In the genomic region with DNA sequence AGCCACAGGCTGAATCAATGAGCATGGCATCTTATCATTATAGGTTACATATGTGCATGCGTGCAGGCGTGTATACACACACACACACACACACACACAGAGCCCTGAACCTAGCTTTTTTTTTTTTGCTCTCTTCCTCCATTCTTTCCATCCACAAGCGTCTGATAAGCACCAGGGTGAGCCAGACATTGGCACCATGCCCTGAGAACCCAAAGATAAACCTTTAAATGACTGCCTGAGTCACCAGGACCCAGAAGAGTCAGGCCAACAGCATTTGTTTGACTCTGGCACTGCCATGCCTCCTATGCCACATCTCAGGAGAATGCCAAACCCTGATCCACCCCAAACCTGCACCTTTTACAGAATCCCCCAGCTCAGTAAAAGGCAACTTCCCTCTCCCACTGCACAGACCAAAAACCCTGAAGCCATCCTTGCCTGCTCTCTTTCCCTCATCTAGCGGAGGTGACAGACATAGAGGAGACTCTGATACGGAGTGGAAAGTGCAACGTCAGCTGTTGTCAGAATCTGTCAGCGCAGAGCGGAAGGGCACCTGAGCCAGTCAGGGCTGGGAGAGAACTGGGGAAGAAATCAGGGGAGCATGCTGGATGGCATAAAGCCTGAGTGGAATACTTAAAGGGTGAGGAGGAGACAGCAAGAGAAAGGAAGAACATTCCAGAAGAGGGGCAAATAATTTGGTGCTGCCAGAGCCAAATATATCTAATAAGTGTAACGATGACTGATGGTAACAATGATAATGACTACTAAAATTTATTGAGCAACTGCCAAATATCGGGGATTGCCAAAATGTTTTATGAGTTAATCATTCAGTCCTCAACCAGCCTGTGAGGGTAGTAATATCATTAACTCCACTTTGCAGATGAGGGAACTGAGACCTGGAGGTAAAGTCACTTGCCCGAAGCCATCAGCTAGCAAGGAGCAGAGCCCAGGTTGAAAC, we compare ENCODE assay signal across 8 cellular contexts. TPM values are rescaled to one million over a fixed set of nuclear protein-coding genes. Genes with fewer than 3 reads are reported as not detected.
DNase-seq lines count a peak whose midpoint lies in the region; ATAC-seq, FAIRE-seq and TF ChIP-seq lines count a peak whose summit lies in the region.

No MANE protein-coding gene starts in this region.

- no peak for TF ChIP-seq POLR2A in HCT116 (IDR thresholded peaks at IDR 0.05; ENCODE audit: borderline replicate concordance, extremely low read depth, insufficient read depth, insufficient read length)

- TF ChIP-seq CTCF in HCT116 (IDR thresholded peaks at IDR 0.05 in 2 of 3, conservative IDR thresholded peaks at IDR 0.05 in 1 of 3; ENCODE audit: borderline replicate concordance in 1 of 3, insufficient read depth in 1 of 3, low read depth in 2 of 3, low read length in 2 of 3), result no peak
- TF ChIP-seq CTCF in bronchial epithelial cell (IDR thresholded peaks at IDR 0.05; ENCODE audit: insufficient read depth, low read length, severe bottlenecking), result no peak

- peak; percentile 26 for ATAC-seq in HCT116
- no peak for ATAC-seq in T-cell (replicated peaks in 1 of 4)
- no peak for ATAC-seq in HG03432 (IDR thresholded peaks at IDR 0.05; ENCODE audit: unreplicated experiment)

- no peak overlapping the region for H3K9ac ChIP-seq in HCT116 (ENCODE audit: low read length)

- H3K9me3 ChIP-seq in HCT116 (ENCODE audit: control insufficient read depth in 1 of 2, insufficient read depth in 1 of 2, low read depth in 1 of 2, low read length in 2 of 2) (no peaks in the 10 kb centered on the region), muscle layer of duodenum (ENCODE audit: control insufficient read depth in 1 of 2, low read length in 2 of 2) (no peaks in the 10 kb centered on the region)

- H4K20me1 ChIP-seq in HCT116 (ENCODE audit: insufficient read depth), result no peaks in the 10 kb centered on the region

- H3K4me1 Mint-ChIP-seq in T-cell, result peaks cover 68 to 80% (median 74%) of the 10 kb centered on the region in 3 donors

- H3K4me1 ChIP-seq in HCT116 (ENCODE audit: control insufficient read depth in 1 of 2, insufficient read depth in 2 of 2, low read length in 2 of 2) (peaks cover 25 to 54% of the 10 kb centered on the region in 2 experiments), muscle layer of duodenum (ENCODE audit: control insufficient read depth in 1 of 2, insufficient read depth in 2 of 2, low read length in 2 of 2) (peaks cover 5 to 17% of the 10 kb centered on the region in 2 donors)

- H3K27ac ChIP-seq in HCT116 (ENCODE audit: low read depth, low read length) (peak overlapping the region; percentile 10; the same call in 1 of the 2 replicates), muscle layer of duodenum (ENCODE audit: low read length) (peak overlapping the region; percentile 32)

- peak overlapping the region; percentile 91 to 92 for H3K27ac Mint-ChIP-seq in T-cell

- peaks cover 36% of the 10 kb centered on the region for H3K36me3 Mint-ChIP-seq in T-cell

- POLR2A ChIA-PET in HCT116 (lab: Charles Lee) (interaction anchor here (0.6 kb wide), 1 partner anchor 716 kb away, joined by 3 read pairs; no protein-coding TSS in a partner anchor), T-cell (lab: Charles Lee) (interaction anchor here (0.5 to 0.6 kb wide), 3 partner anchors 13 to 174 kb away, joined by 3 to 5 read pairs (median 3); no protein-coding TSS in a partner anchor)

- peak overlapping the region; percentile 92 for H3K4me2 ChIP-seq in HCT116 (ENCODE audit: low read length)

- 0 out of 4 replicates have a peak, but pooled peaks cover 0 to 3% of the 10 kb centered on the region in 2 experiments for H3K36me3 ChIP-seq in HCT116 (ENCODE audit: control insufficient read depth in 1 of 2, insufficient read depth in 2 of 2, low read length in 2 of 2)
- no peaks in the 10 kb centered on the region for H3K36me3 ChIP-seq in bronchial epithelial cell (ENCODE audit: control insufficient read depth, insufficient read depth, low read length)
- peaks cover 9 to 10% of the 10 kb centered on the region in 2 donors for H3K36me3 ChIP-seq in muscle layer of duodenum (ENCODE audit: control insufficient read depth in 1 of 2, insufficient read depth in 2 of 2, low read length in 2 of 2)

- no TSS peak for BruUV-seq in HCT116 (replicated peaks; lab: Mats Ljungman, UMichigan)

- no peak for FAIRE-seq in bronchial epithelial cell (lab: Jason Lieb, UNC)

- H3K9me3 Mint-ChIP-seq in T-cell, result no peaks in the 10 kb centered on the region

- H3K4me3 Mint-ChIP-seq in T-cell, result peak overlapping the region; percentile 87 to 93 (median 91)

- no peak overlapping the region for H2AFZ ChIP-seq in HCT116 (ENCODE audit: low read depth, low read length, poor library complexity, severe bottlenecking)

- DNase-seq in HCT116 (ENCODE audit: low read depth, low spot score), result peak; percentile 73
- DNase-seq in T-cell, result peak in 3 of 34 experiments; percentile 17 to 57 (median 49)
- DNase-seq in bronchial epithelial cell (ENCODE audit: low read depth), result peak; percentile 93
- peak; percentile 91 for DNase-seq in ureter (ENCODE audit: low spot score)
- no peak for DNase-seq in NCI-H82 treated with DMSO at 0.1 percent for 48 hours (lab: John Stamatoyannopoulos, UW; ENCODE audit: unreplicated experiment)
- DNase-seq in hippocampal formation (lab: John Stamatoyannopoulos, UW), result no peak

- TF ChIP-seq RAD21 in HCT116 (IDR thresholded peaks at IDR 0.05; ENCODE audit: low read depth), result no peak

- 0 out of 4 replicates have a peak overlapping the region, but pooled peaks of 1 of the 2 experiments have one; percentile 20 for H3K4me3 ChIP-seq in HCT116 (replicated peaks in 1 of 2; ENCODE audit: low read depth in 1 of 2, low read length in 2 of 2)
- H3K4me3 ChIP-seq in bronchial epithelial cell (ENCODE audit: low read depth, low read length), result no peak overlapping the region
- H3K4me3 ChIP-seq in muscle layer of duodenum (ENCODE audit: low read depth in 1 of 2, low read length in 2 of 2), result no peak overlapping the region

- RAD21 ChIA-PET in HCT116 (lab: Charles Lee; ENCODE audit: low non-redundant PET in 1 of 2, low total read pairs in 2 of 2, uncharacterized antibody in 2 of 2, unreplicated experiment in 2 of 2), result no interaction called here

- H3K27me3 Mint-ChIP-seq in T-cell, result no peaks in the 10 kb centered on the region

- CTCF ChIA-PET in HCT116 (lab: Charles Lee) (no interaction called here), T-cell (lab: Charles Lee) (interaction anchor here (0.5 to 1.1 kb wide), 4 partner anchors 10 to 413 kb away, joined by 3 to 4 read pairs (median 4); no protein-coding TSS in a partner anchor)

- intact Hi-C loops in HCT116 (cut with micrococcal nuclease), result loop anchor here (5.0 kb wide), 1 partner anchor 118 kb away; the partner anchor contains the start of gene KDM7A

- H3K27me3 ChIP-seq in HCT116 (ENCODE audit: insufficient read depth, low read length) (no peaks in the 10 kb centered on the region), bronchial epithelial cell (ENCODE audit: control insufficient read depth, insufficient read depth, low read length) (no peaks in the 10 kb centered on the region), muscle layer of duodenum (ENCODE audit: low read depth, low read length) (no peaks in the 10 kb centered on the region)

- H3K79me2 ChIP-seq in HCT116 (ENCODE audit: insufficient read depth, low read length), result peaks cover 12% of the 10 kb centered on the region; the same call in 1 of the 2 replicates

- no peaks in the 10 kb centered on the region for H3K9me2 ChIP-seq in HCT116 (ENCODE audit: insufficient read depth)

TF ChIP-seq in HCT116, 20 proteins besides CTCF, POLR2A, EP300 and RAD21 (continues in another document):
- TF ChIP-seq FOSL1 (IDR thresholded peaks at IDR 0.05; ENCODE audit: low read depth) (peak; percentile 60; the same call in 1 of the 2 replicates), YY1 (IDR thresholded peaks at IDR 0.05; ENCODE audit: extremely low read depth, insufficient replicate concordance, low read depth, low read length) (peak; percentile 4), ELF1 (IDR thresholded peaks at IDR 0.05; ENCODE audit: borderline replicate concordance, low read depth) (no peak), POLR2AphosphoS5 (IDR thresholded peaks at IDR 0.05; ENCODE audit: low read depth, low read length) (peak; percentile 47; the same call in 1 of the 2 replicates), JUND (IDR thresholded peaks at IDR 0.05) (peak; percentile 53; the same call in 1 of the 2 replicates), REST (IDR thresholded peaks at IDR 0.05; ENCODE audit: low read depth) (no peak), CBX3 (IDR thresholded peaks at IDR 0.05; ENCODE audit: low read depth) (peak; percentile 60; the same call in 1 of the 2 replicates), SIN3A (IDR thresholded peaks at IDR 0.05; ENCODE audit: low read depth) (peak; percentile 51; the same call in 1 of the 2 replicates), ZFX (IDR thresholded peaks at IDR 0.05) (no peak)
- TF ChIP-seq, protein P1, sequence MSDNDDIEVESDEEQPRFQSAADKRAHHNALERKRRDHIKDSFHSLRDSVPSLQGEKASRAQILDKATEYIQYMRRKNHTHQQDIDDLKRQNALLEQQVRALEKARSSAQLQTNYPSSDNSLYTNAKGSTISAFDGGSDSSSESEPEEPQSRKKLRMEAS (IDR thresholded peaks at IDR 0.05), result peak; percentile 52; the same call in 1 of the 2 replicates

RNA-seq across cellular contexts. Expression of gene PARP12, which starts 3.2 kb away (rescaled TPM):
- 17.7 TPM for total RNA-seq in HCT116 (2021; ENCODE audit: unreplicated experiment)
- polyA plus RNA-seq in HCT116 (2012), result 11.4 and 17.3 TPM in 2 replicates
- total RNA-seq in T-cell, result 100 to 1,000 TPM; 104 to 129 (median 108) TPM
- total RNA-seq in bronchial epithelial cell, result 9.2 and 13.3 TPM in 2 replicates
- 54.2 TPM for total RNA-seq in ureter

Comparison
In these comparisons a context has a peak if more than half of its experiments do, and no peak if none do; other contexts are left out.
1. DNase-seq: peak in HCT116 (single experiment), bronchial epithelial cell (single experiment) and ureter (single experiment); none in NCI-H82 treated with DMSO at 0.1 percent for 48 hours (single experiment) and hippocampal formation (0 of 2).